In the genomic region with DNA sequence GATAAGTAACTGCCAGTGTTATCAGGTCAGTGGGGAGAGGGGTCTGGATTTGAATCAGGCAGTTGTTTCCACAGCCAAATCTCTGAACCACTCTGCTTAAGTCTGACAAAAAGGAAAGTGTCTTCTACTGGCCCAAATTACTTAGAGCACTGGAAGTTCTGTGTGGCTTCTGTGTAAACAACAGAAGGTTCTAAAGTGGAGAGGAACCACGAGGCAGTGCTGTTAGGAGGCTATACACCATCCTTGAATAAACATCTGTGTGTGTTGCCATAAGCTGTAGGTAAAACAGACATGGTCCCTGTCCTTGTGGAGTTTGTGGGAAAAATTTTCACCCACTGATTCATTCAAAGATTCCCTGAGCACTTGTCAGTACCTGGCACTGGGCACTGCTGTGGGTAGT, we compare ENCODE assay signal across 23 cellular contexts. TPM values are rescaled to one million over a fixed set of nuclear protein-coding genes. Genes with fewer than 3 reads are reported as not detected.
DNase-seq lines count a peak whose midpoint lies in the region; ATAC-seq and TF ChIP-seq lines count a peak whose summit lies in the region.
"Had no signal": no experiment of that assay in that cellular context is flagged by ENCODE, and none has a peak within 500 bp of the region (broad histone marks: within the 10 kb centered on the region; RNA-seq: fewer than 3 reads in every experiment).

No MANE protein-coding gene starts in this region.

- H3K36me3 ChIP-seq in PC-3 (ENCODE audit: low read depth, low read length): no peaks in the 10 kb centered on the region
- H3K36me3 ChIP-seq: colonic mucosa, heart right ventricle, ovary, Peyer's patch, sigmoid colon, SJSA1 had no signal

- BruUV-seq in PC-3 (replicated peaks; lab: Mats Ljungman, UMichigan): no TSS peak

- intact Hi-C loops in PC-3 (cut with micrococcal nuclease): loop anchor here (1.0 kb wide), 1 partner anchor 50 kb away; a partner anchor contains a TSS

- H3K27me3 Mint-ChIP-seq in stimulated activated naive CD8-positive, alpha-beta T cell treated with anti-CD3 and anti-CD28 coated beads, Interleukin-15, Interleukin-2, amounts not matched to agents 100 ng/mL and 50 ng/mL, for 24 hours: no peaks in the 10 kb centered on the region
- H3K27me3 Mint-ChIP-seq in central memory CD8-positive, alpha-beta T cell: no peaks in the 10 kb centered on the region
- H3K27me3 Mint-ChIP-seq in stimulated activated naive CD8-positive, alpha-beta T cell treated with anti-CD3 and anti-CD28 coated beads, Interleukin-15, amount 100 ng/mL, for 72 hours: no peaks in the 10 kb centered on the region
- H3K27me3 Mint-ChIP-seq: activated B cell treated with CpG ODN at 0.5 μM for 24 hours had no signal

- H4K20me1 ChIP-seq in PC-3 (ENCODE audit: low read length): no peaks in the 10 kb centered on the region

- no peaks in the 10 kb centered on the region for H3K9me3 ChIP-seq in PC-3 (ENCODE audit: low read length)
- H3K9me3 ChIP-seq: colonic mucosa, heart right ventricle, ovary, Peyer's patch, sigmoid colon, SJSA1, stomach had no signal

- H3K4me1 Mint-ChIP-seq in stimulated activated naive CD8-positive, alpha-beta T cell treated with anti-CD3 and anti-CD28 coated beads, Interleukin-15, Interleukin-2, amounts not matched to agents 100 ng/mL and 50 ng/mL, for 24 hours (ENCODE audit: low read depth): peaks cover 52% of the 10 kb centered on the region
- peaks cover 37% of the 10 kb centered on the region for H3K4me1 Mint-ChIP-seq in central memory CD8-positive, alpha-beta T cell
- peaks cover 60% of the 10 kb centered on the region for H3K4me1 Mint-ChIP-seq in stimulated activated naive CD8-positive, alpha-beta T cell treated with anti-CD3 and anti-CD28 coated beads, Interleukin-15, amount 100 ng/mL, for 72 hours

- peak overlapping the region; percentile 60 for H3K4me2 ChIP-seq in PC-3 (ENCODE audit: low read length)

- H3F3A ChIP-seq in PC-3 (ENCODE audit: low read length, unreplicated experiment): peaks cover 9% of the 10 kb centered on the region

- no peak for ATAC-seq in stimulated activated naive CD8-positive, alpha-beta T cell treated with anti-CD3 and anti-CD28 coated beads, Interleukin-15, Interleukin-2, amounts not matched to agents 100 U/mL and 50 U/mL, for 24 hours
- ATAC-seq in PC-3: peak; percentile 27
- no peak for ATAC-seq in central memory CD8-positive, alpha-beta T cell (replicated peaks; ENCODE audit: extremely low read depth, poor library complexity, severe bottlenecking)
- peak; percentile 27 for ATAC-seq in stimulated activated naive CD8-positive, alpha-beta T cell treated with anti-CD3 and anti-CD28 coated beads, Interleukin-15, amount 100 ng/mL, for 72 hours
- ATAC-seq in HG02981 (IDR thresholded peaks at IDR 0.05; ENCODE audit: unreplicated experiment): no peak
- ATAC-seq: heart right ventricle had no signal

- H3K27ac Mint-ChIP-seq in stimulated activated naive CD8-positive, alpha-beta T cell treated with anti-CD3 and anti-CD28 coated beads, Interleukin-15, Interleukin-2, amounts not matched to agents 100 ng/mL and 50 ng/mL, for 24 hours: peak overlapping the region; percentile 50
- H3K27ac Mint-ChIP-seq in central memory CD8-positive, alpha-beta T cell (ENCODE audit: low read depth): peak overlapping the region; percentile 7
- peak overlapping the region in 1 of 2 donors; percentile 72 for H3K27ac Mint-ChIP-seq in stimulated activated naive CD8-positive, alpha-beta T cell treated with anti-CD3 and anti-CD28 coated beads, Interleukin-15, amount 100 ng/mL, for 72 hours
- H3K27ac Mint-ChIP-seq: activated B cell treated with CpG ODN at 0.5 μM for 24 hours had no signal

- peaks cover 7% of the 10 kb centered on the region for H3K36me3 Mint-ChIP-seq in stimulated activated naive CD8-positive, alpha-beta T cell treated with anti-CD3 and anti-CD28 coated beads, Interleukin-15, Interleukin-2, amounts not matched to agents 100 ng/mL and 50 ng/mL, for 24 hours (ENCODE audit: low read depth)
- no peaks in the 10 kb centered on the region for H3K36me3 Mint-ChIP-seq in central memory CD8-positive, alpha-beta T cell (ENCODE audit: insufficient read depth)

- H3K4me3 ChIP-seq in PC-3 (ENCODE audit: low read length): no peak overlapping the region
- H3K4me3 ChIP-seq: colonic mucosa, heart right ventricle, lung, ovary, Peyer's patch, sigmoid colon, SJSA1, stomach had no signal

- CTCF ChIA-PET in PC-3 (lab: Charles Lee): interaction anchor here (0.6 kb wide), 1 partner anchor 45 kb away, joined by 3 read pairs; no protein-coding TSS in a partner anchor

- peaks cover 58% of the 10 kb centered on the region for H3K4me1 ChIP-seq in PC-3 (ENCODE audit: insufficient read depth, low read length)
- H3K4me1 ChIP-seq: colonic mucosa, Peyer's patch, sigmoid colon had no signal

- no peaks in the 10 kb centered on the region for H3K79me2 ChIP-seq in PC-3 (ENCODE audit: low read length)

- H3K9ac ChIP-seq in PC-3 (ENCODE audit: low read length): peak overlapping the region; percentile 52

- 0 out of 2 replicates have a peak overlapping the region, but pooled peaks have one; percentile 1 for H2AFZ ChIP-seq in PC-3 (ENCODE audit: low read length)

- no peak for TF ChIP-seq CTCF in PC-3 (conservative IDR thresholded peaks at IDR 0.05; ENCODE audit: low read depth, low read length)

- no peaks in the 10 kb centered on the region for H3K9me2 ChIP-seq in PC-3 (replicated peaks; ENCODE audit: low read length)

- no peak for DNase-seq in stimulated activated naive CD8-positive, alpha-beta T cell treated with anti-CD3 and anti-CD28 coated beads, Interleukin-15, Interleukin-2, amounts not matched to agents 100 U/mL and 50 U/mL, for 24 hours
- DNase-seq in PC-3: peak; percentile 59
- no peak for DNase-seq in central memory CD8-positive, alpha-beta T cell (ENCODE audit: low spot score in 2 of 2)
- no peak for DNase-seq in stimulated activated naive CD8-positive, alpha-beta T cell treated with anti-CD3 and anti-CD28 coated beads, Interleukin-15, amount 100 ng/mL, for 72 hours
- DNase-seq in stimulated activated CD4-positive, alpha-beta T cell treated with anti-CD3 and anti-CD28 coated beads, Interleukin-4, amount 100 ng/mL, for 24 hours: no peak
- DNase-seq in central memory CD4-positive, alpha-beta T cell: no peak
- DNase-seq: activated B cell treated with CpG ODN at 0.5 μM for 24 hours; activated CD8-positive, alpha-beta memory T cell treated with anti-CD3 and anti-CD28 coated beads, Interleukin-2, amount 50 U/mL, for 4 hours; activated naive CD4-positive, alpha-beta T cell; colonic mucosa; EL; heart right ventricle; NCI-H1436 treated with DMSO at 0.1 percent for 48 hours; ovary; Peyer's patch; sigmoid colon; stomach; T-helper 9 cell; trophoblast cell had no signal

- H3K9me3 Mint-ChIP-seq in stimulated activated naive CD8-positive, alpha-beta T cell treated with anti-CD3 and anti-CD28 coated beads, Interleukin-15, Interleukin-2, amounts not matched to agents 100 ng/mL and 50 ng/mL, for 24 hours: no peaks in the 10 kb centered on the region
- H3K9me3 Mint-ChIP-seq in central memory CD8-positive, alpha-beta T cell: no peaks in the 10 kb centered on the region
- H3K9me3 Mint-ChIP-seq in stimulated activated naive CD8-positive, alpha-beta T cell treated with anti-CD3 and anti-CD28 coated beads, Interleukin-15, amount 100 ng/mL, for 72 hours: no peaks in the 10 kb centered on the region
- H3K9me3 Mint-ChIP-seq: activated B cell treated with CpG ODN at 0.5 μM for 24 hours had no signal

- no peak overlapping the region for H3K4me3 Mint-ChIP-seq in stimulated activated naive CD8-positive, alpha-beta T cell treated with anti-CD3 and anti-CD28 coated beads, Interleukin-15, Interleukin-2, amounts not matched to agents 100 ng/mL and 50 ng/mL, for 24 hours
- no peak overlapping the region for H3K4me3 Mint-ChIP-seq in central memory CD8-positive, alpha-beta T cell
- H3K4me3 Mint-ChIP-seq in stimulated activated naive CD8-positive, alpha-beta T cell treated with anti-CD3 and anti-CD28 coated beads, Interleukin-15, amount 100 ng/mL, for 72 hours: peak overlapping the region in 1 of 2 donors; percentile 49
- H3K4me3 Mint-ChIP-seq: activated B cell treated with CpG ODN at 0.5 μM for 24 hours had no signal

- peak overlapping the region; percentile 91 for H3K27ac ChIP-seq in PC-3 (ENCODE audit: low read length)
- H3K27ac ChIP-seq: colonic mucosa, heart right ventricle, ovary, Peyer's patch, sigmoid colon, SJSA1 had no signal

- POLR2A ChIA-PET in PC-3 (lab: Charles Lee; ENCODE audit: unreplicated experiment): no interaction called here

- no peaks in the 10 kb centered on the region for H3K27me3 ChIP-seq in PC-3 (ENCODE audit: low read length)
- H3K27me3 ChIP-seq: colonic mucosa, heart right ventricle, ovary, Peyer's patch, sigmoid colon, SJSA1, stomach had no signal

RNA-seq across cellular contexts. Expression of a gene that starts 50.0 kb away (rescaled TPM):
- 6.8 and 8.1 TPM in 2 replicates for total RNA-seq in PC-3 (2014; rRNA removed)

RNA-seq across cellular contexts. Expression of a gene that starts 51.2 kb away (rescaled TPM):
- 21.5 and 25.0 TPM in 2 replicates for total RNA-seq in PC-3 (2014; rRNA removed)

Comparison
In these comparisons a context has a peak if more than half of its experiments do, and no peak if none do; other contexts are left out.
1. ATAC-seq: peak in PC-3 (single experiment) and stimulated activated naive CD8-positive, alpha-beta T cell treated with anti-CD3 and anti-CD28 coated beads, Interleukin-15, amount 100 ng/mL, for 72 hours (single experiment); none in stimulated activated naive CD8-positive, alpha-beta T cell treated with anti-CD3 and anti-CD28 coated beads, Interleukin-15, Interleukin-2, amounts not matched to agents 100 U/mL and 50 U/mL, for 24 hours (single experiment), central memory CD8-positive, alpha-beta T cell (single experiment) and HG02981 (single experiment).